21 cellular contexts compared by ENCODE assay signal in the genomic region with DNA sequence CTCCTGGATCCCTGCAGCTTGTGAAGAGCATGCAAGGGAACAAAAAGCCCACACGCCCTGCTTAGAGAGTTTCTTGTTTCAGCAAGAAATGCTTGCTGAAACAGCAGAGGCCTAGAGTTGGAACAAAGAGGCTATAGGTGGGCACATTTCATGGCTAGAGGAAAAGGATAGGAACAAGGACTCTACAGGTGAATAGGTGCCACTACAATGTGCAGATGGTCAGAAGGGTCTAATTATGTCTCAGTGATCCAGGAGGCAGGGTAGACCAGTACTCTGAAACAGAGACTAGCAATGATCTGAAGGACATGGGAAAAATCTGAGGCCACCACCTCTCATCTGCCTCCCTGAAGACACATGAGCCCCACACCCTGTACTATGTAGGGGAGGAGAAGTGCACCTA.
"Had no signal": no experiment of that assay in that cellular context is flagged by ENCODE, and none has a peak within 500 bp of the region (broad histone marks: within the 10 kb centered on the region; RNA-seq: fewer than 3 reads in every experiment).

No MANE protein-coding gene starts in this region.

- H3K27me3 Mint-ChIP-seq: activated naive CD4-positive, alpha-beta T cell treated with anti-CD3 and anti-CD28 coated beads, Interleukin-2, amount 50 U/mL, for 24 hours; stimulated activated memory B cell treated with anti-CD40 and anti-IgM and Interleukin-4, amounts not matched to agents 10 μg/mL and 1 μg/mL and 100 μg/mL, for 72 hours had no signal

- H3K9me3 ChIP-seq: body of pancreas, lower lobe of right lung, testis, vagina had no signal

- H3K36me3 ChIP-seq: cardiac muscle cell, lower lobe of right lung, vagina, WERI-Rb-1 had no signal

- H3K4me3 Mint-ChIP-seq: activated naive CD4-positive, alpha-beta T cell treated with anti-CD3 and anti-CD28 coated beads, Interleukin-2, amount 50 U/mL, for 24 hours; immature natural killer cell; naive B cell; stimulated activated memory B cell treated with anti-CD40 and anti-IgM and Interleukin-4, amounts not matched to agents 10 μg/mL and 1 μg/mL and 100 μg/mL, for 72 hours; T-helper 2 cell treated with Interferon-gamma antibody and Interleukin-4, amounts not matched to agents 5 μg/mL and 100 μg/mL, for 36 hours had no signal

- H3K4me3 ChIP-seq: body of pancreas, cardiac muscle cell, lower lobe of right lung, testis, vagina had no signal

- H3K27ac Mint-ChIP-seq: activated naive CD4-positive, alpha-beta T cell treated with anti-CD3 and anti-CD28 coated beads, Interleukin-2, amount 50 U/mL, for 24 hours; immature natural killer cell; stimulated activated memory B cell treated with anti-CD40 and anti-IgM and Interleukin-4, amounts not matched to agents 10 μg/mL and 1 μg/mL and 100 μg/mL, for 72 hours; T-helper 2 cell treated with Interferon-gamma antibody and Interleukin-4, amounts not matched to agents 5 μg/mL and 100 μg/mL, for 36 hours had no signal

- H3K27me3 ChIP-seq: body of pancreas, cardiac muscle cell, foreskin keratinocyte, testis, vagina had no signal

- ATAC-seq: body of pancreas; foreskin keratinocyte; left lobe of liver; lower lobe of right lung; right cardiac atrium; stimulated activated memory B cell treated with anti-CD40 and anti-IgM and Interleukin-4, amounts not matched to agents 10 μg/mL and 1 μg/mL and 100 μg/mL, for 72 hours had no signal

- H3K27ac ChIP-seq: body of pancreas, cardiac muscle cell, foreskin keratinocyte, lower lobe of right lung, testis, vagina, WERI-Rb-1 had no signal

- H3K9me3 Mint-ChIP-seq: T-helper 2 cell treated with Interferon-gamma antibody and Interleukin-4, amounts not matched to agents 5 μg/mL and 100 μg/mL, for 36 hours had no signal

- H3K4me1 Mint-ChIP-seq: activated naive CD4-positive, alpha-beta T cell treated with anti-CD3 and anti-CD28 coated beads, Interleukin-2, amount 50 U/mL, for 24 hours; immature natural killer cell; naive B cell; stimulated activated memory B cell treated with anti-CD40 and anti-IgM and Interleukin-4, amounts not matched to agents 10 μg/mL and 1 μg/mL and 100 μg/mL, for 72 hours had no signal

- H3K4me1 ChIP-seq: body of pancreas, foreskin keratinocyte, lower lobe of right lung, testis, vagina had no signal

- DNase-seq: activated CD4-positive, alpha-beta T cell treated with anti-CD3 and anti-CD28 coated beads for 1 hour; activated gamma-delta T cell treated with Interleukin-2 at 50 U/mL for 16 hours; activated T-cell treated with anti-CD3 and anti-CD28 coated beads, Interleukin-2, amount 50 U/mL, for 1 hour; anterior cingulate cortex; body of pancreas; effector CD4-positive, alpha-beta T cell; foreskin keratinocyte; immature natural killer cell; lower lobe of right lung; naive B cell; right cardiac atrium; stimulated activated CD4-positive, alpha-beta T cell treated with anti-CD3 and anti-CD28 coated beads, Interleukin-2, amount 100 ng/mL, for 24 hours; testis; trophoblast cell; WERI-Rb-1 had no signal

- H3K36me3 Mint-ChIP-seq: activated naive CD4-positive, alpha-beta T cell treated with anti-CD3 and anti-CD28 coated beads, Interleukin-2, amount 50 U/mL, for 24 hours; immature natural killer cell; naive B cell; stimulated activated memory B cell treated with anti-CD40 and anti-IgM and Interleukin-4, amounts not matched to agents 10 μg/mL and 1 μg/mL and 100 μg/mL, for 72 hours had no signal
